8 cellular contexts compared by ENCODE assay signal in the genomic region with DNA sequence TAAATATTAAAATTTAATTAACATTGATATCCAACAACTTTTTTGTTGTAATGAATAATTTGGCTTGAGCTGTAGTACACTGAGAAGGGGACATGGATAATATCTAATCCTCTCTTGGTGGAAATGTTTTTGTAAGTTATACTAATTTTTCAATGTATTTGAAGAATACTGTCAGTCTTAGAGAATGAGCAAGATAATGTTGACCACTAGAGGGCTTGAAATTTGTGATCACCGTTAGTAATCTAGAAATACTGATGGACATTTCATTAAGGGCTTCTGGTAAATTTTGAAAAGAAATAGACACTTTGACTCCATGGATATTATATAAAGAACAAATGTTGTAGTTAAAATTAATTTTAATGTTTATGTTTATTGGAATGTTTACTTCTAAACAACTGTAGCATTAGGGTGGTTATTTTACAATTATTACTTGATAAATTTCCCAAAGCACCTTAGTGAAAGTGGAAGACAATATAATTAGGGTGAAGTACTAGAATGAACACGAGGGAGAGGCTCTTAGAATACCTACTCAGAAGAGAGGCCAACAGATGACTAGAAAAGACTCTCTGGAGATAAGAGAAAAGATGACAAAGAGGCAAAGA. TPM values are rescaled to one million over a fixed set of nuclear protein-coding genes. Genes with fewer than 3 reads are reported as not detected.
DNase-seq lines count a peak whose midpoint lies in the region; ATAC-seq, FAIRE-seq and TF ChIP-seq lines count a peak whose summit lies in the region.

No MANE protein-coding gene starts in this region.

- H3K4me3 ChIP-seq in AG04450 (ENCODE audit: low read depth, low read length) (no peak overlapping the region), pancreas (no peak overlapping the region)

- DNase-seq in AG04450 (ENCODE audit: low read depth, low spot score) (no peak), NCI-H82 (lab: John Stamatoyannopoulos, UW) (peak; percentile 46), pancreas (no peak), NCI-H524 (lab: John Stamatoyannopoulos, UW) (no peak), activated T-cell treated with anti-CD3 and anti-CD28 coated beads for 4 hours (no peak)
- no peak for DNase-seq in activated T-cell treated with anti-CD3 and anti-CD28 coated beads, Interleukin-2, amount 50 U/mL, for 24 hours

- no peaks in the 10 kb centered on the region for H3K4me1 ChIP-seq in pancreas

- TF ChIP-seq CTCF in AG04450 (IDR thresholded peaks at IDR 0.05; ENCODE audit: low read depth, low read length) = peak; percentile 68
- TF ChIP-seq CTCF in pancreas (IDR thresholded peaks at IDR 0.05) = peak; percentile 23 to 60 (median 46)

- peak; percentile 94 for FAIRE-seq in endometrium (lab: Jason Lieb, UNC)
- FAIRE-seq in pancreas (lab: Jason Lieb, UNC) = peak; percentile 95

- CTCF ChIA-PET in AG04450 (lab: Charles Lee) = interaction anchor here (1.0 to 2.6 kb wide), 3 partner anchors 14 to 597 kb away, joined by 5 to 6 read pairs (median 5); no protein-coding TSS in a partner anchor

- intact Hi-C loops in pancreas (cut with DNase I) = no loop called here

- no peak overlapping the region for H3K27ac Mint-ChIP-seq in activated T-cell treated with anti-CD3 and anti-CD28 coated beads, Interleukin-2, amount 50 U/mL, for 24 hours

- H3K36me3 Mint-ChIP-seq in activated T-cell treated with anti-CD3 and anti-CD28 coated beads, Interleukin-2, amount 50 U/mL, for 24 hours (ENCODE audit: low read depth) = no peaks in the 10 kb centered on the region

- H3K27me3 ChIP-seq in AG04450 (ENCODE audit: control insufficient read depth, insufficient read depth, low read length) = no peaks in the 10 kb centered on the region
- no peaks in the 10 kb centered on the region for H3K27me3 ChIP-seq in pancreas

- WGBS in pancreas, 2 donors = 4% methylated on average over 2 of the region's 2 CpGs

- H3K4me1 Mint-ChIP-seq in activated T-cell treated with anti-CD3 and anti-CD28 coated beads, Interleukin-2, amount 50 U/mL, for 24 hours (ENCODE audit: low read depth) = peaks cover 32% of the 10 kb centered on the region

- ATAC-seq in GM18498 (IDR thresholded peaks at IDR 0.05; ENCODE audit: unreplicated experiment) = peak; percentile 54
- ATAC-seq in pancreas = peak in 3 of 4 donors; percentile 41 to 58 (median 53)

- POLR2A ChIA-PET in AG04450 (lab: Yijun Ruan, JAX) = no interaction called here

- no peak overlapping the region for H3K4me3 Mint-ChIP-seq in activated T-cell treated with anti-CD3 and anti-CD28 coated beads, Interleukin-2, amount 50 U/mL, for 24 hours

- no peaks in the 10 kb centered on the region for H3K27me3 Mint-ChIP-seq in activated T-cell treated with anti-CD3 and anti-CD28 coated beads, Interleukin-2, amount 50 U/mL, for 24 hours

- H3K27ac ChIP-seq in AG04450 (ENCODE audit: low read depth, low read length) (no peak overlapping the region), pancreas (no peak overlapping the region)

- no peaks in the 10 kb centered on the region for H3K9me3 ChIP-seq in AG04450 (ENCODE audit: control insufficient read depth, insufficient read depth, low read length)
- no peaks in the 10 kb centered on the region for H3K9me3 ChIP-seq in pancreas

- H3K9me3 Mint-ChIP-seq in activated T-cell treated with anti-CD3 and anti-CD28 coated beads, Interleukin-2, amount 50 U/mL, for 24 hours = no peaks in the 10 kb centered on the region

- no peaks in the 10 kb centered on the region for H3K36me3 ChIP-seq in pancreas

RNA-seq across cellular contexts. Expression of gene CAMK2D, which starts 20.0 kb away (rescaled TPM):
- polyA plus RNA-seq in AG04450 (2011; rRNA removed) (77.7 and 105 TPM in 2 replicates), pancreas (1 to 10 TPM; 4.0 to 9.9 TPM)
- 88.7 and 131 TPM in 2 replicates for polyA minus RNA-seq in AG04450 (2011; rRNA and poly(A)+ RNA removed)
- total RNA-seq in pancreas = 10 to 100 TPM in 3 of 6 donors, 1 to 10 TPM in 3; 7.6 to 23.1 (median 11.3) TPM
